ENCODE assay signal across 26 cellular contexts in the genomic region with DNA sequence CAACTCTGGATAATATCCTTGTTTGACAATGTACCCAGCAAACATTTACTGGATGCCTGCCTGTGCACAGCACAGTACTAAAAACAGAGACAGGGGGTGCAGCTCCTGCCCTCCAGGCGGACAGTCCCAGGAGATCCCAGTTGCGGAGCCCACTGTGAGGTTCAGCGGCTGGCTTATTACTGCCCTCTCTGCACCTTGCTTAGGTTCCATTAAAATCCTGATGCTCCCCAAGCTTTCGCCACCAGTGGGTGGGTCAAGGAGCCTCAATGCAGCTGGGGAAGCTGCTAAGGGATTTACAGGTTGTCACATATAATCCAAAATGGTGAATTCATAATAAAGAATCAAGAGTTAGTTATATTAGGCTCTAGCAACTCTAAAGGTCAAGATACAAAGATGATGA. TPM values are rescaled to one million over a fixed set of nuclear protein-coding genes. Genes with fewer than 3 reads are reported as not detected.
"Had no signal": no experiment of that assay in that cellular context is flagged by ENCODE, and none has a peak within 500 bp of the region (broad histone marks: within the 10 kb centered on the region; RNA-seq: fewer than 3 reads in every experiment).

No MANE protein-coding gene starts in this region.

- H3K4me1 Mint-ChIP-seq: activated B cell treated with CpG ODN at 0.5 μM for 24 hours; stimulated activated naive B cell treated with anti-CD40 and anti-IgM and Interleukin-4, amounts not matched to agents 10 μg/mL and 1 μg/mL and 100 μg/mL, for 72 hours had no signal

- H3K27ac ChIP-seq: gastrocnemius medialis, hepatocyte, sigmoid colon, stomach, tibial artery had no signal

- H3K27me3 Mint-ChIP-seq: activated naive CD8-positive, alpha-beta T cell; activated T-cell treated with anti-CD3 and anti-CD28 coated beads, Interleukin-2, amount 50 U/mL, for 24 hours had no signal

- H3K27me3 ChIP-seq: gastrocnemius medialis, hepatocyte, sigmoid colon, stomach, tibial artery had no signal

- DNase-seq: activated B cell treated with CpG ODN at 0.5 μM for 24 hours; activated CD4-positive, alpha-beta T cell treated with anti-CD3 and anti-CD28 coated beads for 4 hours; activated CD4-positive, alpha-beta T cell treated with anti-CD3 and anti-CD28 coated beads, Interleukin-2, amount 50 U/mL, for 4 hours; activated gamma-delta T cell; activated T-cell treated with anti-CD3 and anti-CD28 coated beads, Interleukin-2, amount 50 U/mL, for 24 hours; dermis blood vessel endothelial cell; effector CD8-positive, alpha-beta T cell; gastrocnemius medialis; left cardiac atrium; mammary epithelial cell; midbrain; naive thymus-derived CD8-positive, alpha-beta T cell; retina; sigmoid colon; small intestine; stimulated activated CD4-positive, alpha-beta T cell treated with anti-CD3 and anti-CD28 coated beads, Interleukin-1b, Interleukin-23, amount 100 ng/mL, for 48 hours; stimulated activated CD4-positive, alpha-beta T cell treated with anti-CD3 and anti-CD28 coated beads, Interleukin-4, amount 100 ng/mL, for 4 hours; stimulated activated CD8-positive, alpha-beta memory T cell treated with anti-CD3 and anti-CD28 coated beads, Interleukin-4, amount 100 ng/mL, for 48 hours; stimulated activated naive B cell treated with anti-CD40 and anti-IgM and Interleukin-4, amounts not matched to agents 10 μg/mL and 1 μg/mL and 100 μg/mL, for 72 hours; stomach; T-helper 1 cell; tibial artery had no signal

- H3K9me3 Mint-ChIP-seq: activated T-cell treated with anti-CD3 and anti-CD28 coated beads, Interleukin-2, amount 50 U/mL, for 24 hours; naive thymus-derived CD8-positive, alpha-beta T cell; T-helper 2 cell treated with Interferon-gamma antibody and Interleukin-4, amounts not matched to agents 5 μg/mL and 100 μg/mL, for 36 hours had no signal

- H3K4me3 ChIP-seq: gastrocnemius medialis, hepatocyte, sigmoid colon, stomach, tibial artery had no signal

- ATAC-seq: gastrocnemius medialis; left cardiac atrium; naive thymus-derived CD8-positive, alpha-beta T cell; stimulated activated naive B cell treated with anti-CD40 and anti-IgM and Interleukin-4, amounts not matched to agents 10 μg/mL and 1 μg/mL and 100 μg/mL, for 72 hours had no signal

- H3K27ac Mint-ChIP-seq: activated B cell treated with CpG ODN at 0.5 μM for 24 hours; activated naive CD8-positive, alpha-beta T cell; activated T-cell treated with anti-CD3 and anti-CD28 coated beads, Interleukin-2, amount 50 U/mL, for 24 hours; progenitor cell of endocrine pancreas; stimulated activated naive B cell treated with anti-CD40 and anti-IgM and Interleukin-4, amounts not matched to agents 10 μg/mL and 1 μg/mL and 100 μg/mL, for 72 hours; T-helper 2 cell treated with Interferon-gamma antibody and Interleukin-4, amounts not matched to agents 5 μg/mL and 100 μg/mL, for 36 hours had no signal

- H3K4me3 Mint-ChIP-seq: activated B cell treated with CpG ODN at 0.5 μM for 24 hours; activated naive CD8-positive, alpha-beta T cell; activated T-cell treated with anti-CD3 and anti-CD28 coated beads, Interleukin-2, amount 50 U/mL, for 24 hours; naive thymus-derived CD8-positive, alpha-beta T cell; stimulated activated naive B cell treated with anti-CD40 and anti-IgM and Interleukin-4, amounts not matched to agents 10 μg/mL and 1 μg/mL and 100 μg/mL, for 72 hours; T-helper 2 cell treated with Interferon-gamma antibody and Interleukin-4, amounts not matched to agents 5 μg/mL and 100 μg/mL, for 36 hours had no signal

- H3K36me3 Mint-ChIP-seq: activated naive CD8-positive, alpha-beta T cell; naive thymus-derived CD8-positive, alpha-beta T cell had no signal

RNA-seq across cellular contexts. Expression of a gene that starts 38.3 kb away (rescaled TPM):
- total RNA-seq: activated B cell treated with CpG ODN at 0.5 μM for 24 hours had no signal
